Comparison of ENCODE assay signal across 12 cellular contexts in genomic region chr22:41542224-41542623, GRCh38. TPM values are rescaled to one million over a fixed set of nuclear protein-coding genes. Genes with fewer than 3 reads are reported as not detected.
DNase-seq lines count a peak whose midpoint lies in the region; ATAC-seq and TF ChIP-seq lines count a peak whose summit lies in the region.
"Had no signal": no experiment of that assay in that cellular context is flagged by ENCODE, and none has a peak within 500 bp of the region (broad histone marks: within the 10 kb centered on the region; RNA-seq: fewer than 3 reads in every experiment).

No MANE protein-coding gene starts in this region.

- no peak overlapping the region for H3K27ac ChIP-seq in OCI-LY7 (ENCODE audit: low read depth, low read length, poor library complexity, severe bottlenecking)
- peak overlapping the region; percentile 92 for H3K27ac ChIP-seq in cingulate gyrus (ENCODE audit: low read depth, low read length)
- H3K27ac ChIP-seq: suprapubic skin had no signal

- no peak for ATAC-seq in HG02973 (IDR thresholded peaks at IDR 0.05; ENCODE audit: unreplicated experiment)

- BruUV-seq in OCI-LY7 (replicated peaks; lab: Mats Ljungman, UMichigan): no TSS peak

- no peaks in the 10 kb centered on the region for H3K9me3 Mint-ChIP-seq in activated CD4-positive, alpha-beta T cell treated with anti-CD3 and anti-CD28 coated beads, Interleukin-2, amount 10 ng/mL, durations not matched to agents 7 days and 5 days

- H3K4me2 ChIP-seq in OCI-LY7 (ENCODE audit: low read length) (peak overlapping the region; percentile 87), skeletal muscle satellite cell (ENCODE audit: low read length) (peak overlapping the region; percentile 99)

- H3K4me3 ChIP-seq in OCI-LY7 (ENCODE audit: low read depth, low read length, poor library complexity, severe bottlenecking) (peak overlapping the region; percentile 88), skeletal muscle satellite cell (ENCODE audit: low read length) (no peak overlapping the region)

- peak overlapping the region; percentile 94 for H3K4me3 Mint-ChIP-seq in activated CD4-positive, alpha-beta T cell treated with anti-CD3 and anti-CD28 coated beads, Interleukin-2, amount 10 ng/mL, durations not matched to agents 7 days and 5 days

- H3K27me3 ChIP-seq in skeletal muscle satellite cell (ENCODE audit: control insufficient read depth, insufficient read depth, low read length): no peaks in the 10 kb centered on the region
- H3K27me3 ChIP-seq: suprapubic skin had no signal

- CTCF ChIA-PET in activated CD4-positive, alpha-beta T cell treated with anti-CD3 and anti-CD28 coated beads, Interleukin-2, amount 10 ng/mL, durations not matched to agents 7 days and 5 days (lab: Charles Lee): interaction anchor here (0.5 to 0.7 kb wide), 2 partner anchors 16 to 64 kb away, joined by 3 read pairs; no protein-coding TSS in a partner anchor
- CTCF ChIA-PET in OCI-LY7 (lab: Charles Lee; ENCODE audit: unreplicated experiment): no interaction called here

- H3K79me2 ChIP-seq in OCI-LY7 (ENCODE audit: insufficient read depth, low read depth, low read length): peaks cover 39% of the 10 kb centered on the region

- peak overlapping the region; percentile 20 for H3K27ac Mint-ChIP-seq in activated CD4-positive, alpha-beta T cell treated with anti-CD3 and anti-CD28 coated beads, Interleukin-2, amount 10 ng/mL, durations not matched to agents 7 days and 5 days

- no peak overlapping the region for H3K9ac ChIP-seq in skeletal muscle satellite cell (ENCODE audit: low read depth, low read length)

- peaks cover 17% of the 10 kb centered on the region; the same call in 1 of the 2 replicates for H4K20me1 ChIP-seq in OCI-LY7 (ENCODE audit: insufficient read depth, low read length)

- peaks cover 42% of the 10 kb centered on the region for H3K4me1 Mint-ChIP-seq in activated CD4-positive, alpha-beta T cell treated with anti-CD3 and anti-CD28 coated beads, Interleukin-2, amount 10 ng/mL, durations not matched to agents 7 days and 5 days

- H2AFZ ChIP-seq in OCI-LY7 (ENCODE audit: low read length): no peak overlapping the region

- TF ChIP-seq CTCF in OCI-LY7 (conservative IDR thresholded peaks at IDR 0.05; ENCODE audit: low read length): no peak

- H3K36me3 ChIP-seq in OCI-LY7 (ENCODE audit: insufficient read depth, low read length): peaks cover 34% of the 10 kb centered on the region
- H3K36me3 ChIP-seq in skeletal muscle satellite cell (ENCODE audit: insufficient read depth, low read length): peaks cover 9% of the 10 kb centered on the region

- H3K27me3 Mint-ChIP-seq in activated CD4-positive, alpha-beta T cell treated with anti-CD3 and anti-CD28 coated beads, Interleukin-2, amount 10 ng/mL, durations not matched to agents 7 days and 5 days: no peaks in the 10 kb centered on the region

- H3K36me3 Mint-ChIP-seq in activated CD4-positive, alpha-beta T cell treated with anti-CD3 and anti-CD28 coated beads, Interleukin-2, amount 10 ng/mL, durations not matched to agents 7 days and 5 days (ENCODE audit: low read depth): no peaks in the 10 kb centered on the region

- no peak for DNase-seq in activated CD4-positive, alpha-beta T cell treated with anti-CD3 and anti-CD28 coated beads, Interleukin-2, amount 10 ng/mL, durations not matched to agents 7 days and 5 days
- DNase-seq in activated CD4-positive, alpha-beta T cell treated with anti-CD3 and anti-CD28 coated beads for 48 hours: no peak
- DNase-seq in OCI-LY7 (ENCODE audit: low spot score): no peak
- DNase-seq in MV-4-11 (lab: John Stamatoyannopoulos, UW): no peak
- no peak for DNase-seq in NCI-H2107 treated with DMSO at 0.1 percent for 48 hours (lab: John Stamatoyannopoulos, UW; ENCODE audit: unreplicated experiment)
- DNase-seq: amniotic stem cell, NCI-H187 had no signal

- no peaks in the 10 kb centered on the region for H3K9me2 ChIP-seq in OCI-LY7 (ENCODE audit: insufficient read depth, low read length)

- H3K4me1 ChIP-seq in OCI-LY7 (ENCODE audit: insufficient read depth, low read length, poor library complexity, severe bottlenecking): peaks cover 31% of the 10 kb centered on the region
- H3K4me1 ChIP-seq in skeletal muscle satellite cell (ENCODE audit: control insufficient read depth, insufficient read depth, low read length): peaks cover 35% of the 10 kb centered on the region

- intact Hi-C loops in OCI-LY7 (cut with micrococcal nuclease; ENCODE audit: unreplicated experiment): no loop called here

- no peaks in the 10 kb centered on the region for H3K9me3 ChIP-seq in OCI-LY7 (ENCODE audit: low read length)
- no peaks in the 10 kb centered on the region for H3K9me3 ChIP-seq in skeletal muscle satellite cell (replicated peaks; ENCODE audit: low read length)
- H3K9me3 ChIP-seq: suprapubic skin had no signal

- POLR2A ChIA-PET in activated CD4-positive, alpha-beta T cell treated with anti-CD3 and anti-CD28 coated beads, Interleukin-2, amount 10 ng/mL, durations not matched to agents 7 days and 5 days (lab: Charles Lee): no interaction called here
- POLR2A ChIA-PET in OCI-LY7 (lab: Charles Lee): no interaction called here

RNA-seq across cellular contexts. Expression of gene POLR3H, which starts 2.0 kb away (rescaled TPM):
- 10 to 100 TPM; 29.1 to 30.1 TPM for total RNA-seq in activated CD4-positive, alpha-beta T cell treated with anti-CD3 and anti-CD28 coated beads, Interleukin-2, amount 10 ng/mL, durations not matched to agents 7 days and 5 days
- 26.6 and 28.5 TPM in 2 replicates for total RNA-seq in OCI-LY7 (2014; rRNA removed; shearing (Covaris generic))
- 41.0 and 48.3 TPM in 2 replicates for total RNA-seq in OCI-LY7 (2022)
- total RNA-seq in skeletal muscle satellite cell (2012; rRNA removed): 20.5 and 24.9 TPM in 2 replicates

RNA-seq across cellular contexts. Expression of gene CSDC2, which starts 18.6 kb away (rescaled TPM):
- not detected for total RNA-seq in activated CD4-positive, alpha-beta T cell treated with anti-CD3 and anti-CD28 coated beads, Interleukin-2, amount 10 ng/mL, durations not matched to agents 7 days and 5 days
- total RNA-seq in OCI-LY7 (2014; rRNA removed; shearing (Covaris generic)): not detected in 2 replicates
- total RNA-seq in OCI-LY7 (2022): not detected in 2 replicates
- under 0.01 and 0.87 TPM in 2 replicates for total RNA-seq in skeletal muscle satellite cell (2012; rRNA removed)
- total RNA-seq: endothelial cell of umbilical vein had no signal

RNA-seq across cellular contexts. Expression of gene PMM1, which starts 47.4 kb away (rescaled TPM):
- 10 to 100 TPM; 33.7 to 39.7 TPM for total RNA-seq in activated CD4-positive, alpha-beta T cell treated with anti-CD3 and anti-CD28 coated beads, Interleukin-2, amount 10 ng/mL, durations not matched to agents 7 days and 5 days
- total RNA-seq in OCI-LY7 (2014; rRNA removed; shearing (Covaris generic)): 17.0 and 17.5 TPM in 2 replicates
- total RNA-seq in OCI-LY7 (2022): 40.5 and 45.7 TPM in 2 replicates
- total RNA-seq in skeletal muscle satellite cell (2012; rRNA removed): 17.0 and 18.3 TPM in 2 replicates
